1 cellular context compared by ENCODE assay signal in genomic region chr16:3157229-3158013, GRCh38.
TF ChIP-seq lines count a peak whose summit lies in the region.

No MANE protein-coding gene starts in this region.

TF ChIP-seq in GM12878, 131 proteins besides CTCF, POLR2A, EP300 and RAD21:
- TF ChIP-seq ZBTB11 (CRISPR knock-in tag; IDR thresholded peaks at IDR 0.05) = no peak
- peak; percentile 80 for TF ChIP-seq SREBF2 (IDR thresholded peaks at IDR 0.05; ENCODE audit: low read length)
- peak; percentile 22; the same call in 1 of the 2 replicates for TF ChIP-seq LARP7 (IDR thresholded peaks at IDR 0.05)
- peak; percentile 30; the same call in 1 of the 2 replicates for TF ChIP-seq EED (IDR thresholded peaks at IDR 0.05; ENCODE audit: low read depth)
- TF ChIP-seq NBN (IDR thresholded peaks at IDR 0.05) = no peak
- TF ChIP-seq CREB1 (IDR thresholded peaks at IDR 0.05; ENCODE audit: low read depth) = 0 out of 2 replicates have a peak, but pooled peaks have one; percentile 4
- TF ChIP-seq IKZF1 (conservative IDR thresholded peaks at IDR 0.05) = peak; percentile 46
- no peak for TF ChIP-seq RB1 (IDR thresholded peaks at IDR 0.05; ENCODE audit: borderline replicate concordance)
- TF ChIP-seq ZNF24 (IDR thresholded peaks at IDR 0.05) = peak; percentile 97
- 0 out of 2 replicates have a peak, but pooled peaks have one; percentile 2 for TF ChIP-seq RUNX3 (IDR thresholded peaks at IDR 0.05; ENCODE audit: low read length)
- peak; percentile 22 for TF ChIP-seq MYC (IDR thresholded peaks at IDR 0.05; ENCODE audit: insufficient read depth, insufficient read length, insufficient replicate concordance, low read length, severe bottlenecking)
- no peak for TF ChIP-seq CUX1 (IDR thresholded peaks at IDR 0.05; ENCODE audit: insufficient replicate concordance, low read depth, low read length)
- no peak for TF ChIP-seq ZNF622 (IDR thresholded peaks at IDR 0.05)
- peak; percentile 70; the same call in 1 of the 2 replicates for TF ChIP-seq ZSCAN29 (IDR thresholded peaks at IDR 0.05)
